22 cellular contexts compared by ENCODE assay signal in genomic region chr12:20050166-20050565, GRCh38.
DNase-seq lines count a peak whose midpoint lies in the region; ATAC-seq and TF ChIP-seq lines count a peak whose summit lies in the region.
"Had no signal": no experiment of that assay in that cellular context is flagged by ENCODE, and none has a peak within 500 bp of the region (broad histone marks: within the 10 kb centered on the region; RNA-seq: fewer than 3 reads in every experiment).

No MANE protein-coding gene starts in this region.

- H2BK20ac ChIP-seq in IMR-90 (ENCODE audit: low read depth, low read length): no peak overlapping the region

- no peak overlapping the region for H3K14ac ChIP-seq in IMR-90 (replicated peaks; ENCODE audit: low read depth, low read length)

- no peak for TF ChIP-seq RAD21 in IMR-90 (IDR thresholded peaks at IDR 0.05; ENCODE audit: low read length)

- H3K9me1 ChIP-seq in IMR-90 (ENCODE audit: insufficient read depth, low read length): no peaks in the 10 kb centered on the region

- no peaks in the 10 kb centered on the region for H3K4me1 ChIP-seq in IMR-90 (ENCODE audit: control insufficient read depth, insufficient read depth, low read length)
- H3K4me1 ChIP-seq: pancreas had no signal

- no peak for TF ChIP-seq POLR2A in IMR-90 (IDR thresholded peaks at IDR 0.05; ENCODE audit: low read depth, low read length)

- in situ Hi-C loops in IMR-90 (cut with MboI; ENCODE audit: low sequenced_read_pairs): no loop called here

- no peak overlapping the region for H2BK120ac ChIP-seq in IMR-90 (ENCODE audit: low read depth, low read length)

- TF ChIP-seq CTCF in AG10803 (conservative IDR thresholded peaks at IDR 0.05; ENCODE audit: low read length) (no peak), IMR-90 (conservative IDR thresholded peaks at IDR 0.05; ENCODE audit: low read depth, low read length) (no peak), cardiac fibroblast (IDR thresholded peaks at IDR 0.05; ENCODE audit: low read depth, low read length) (no peak)

- BruUV-seq in IMR-90 (replicated peaks; lab: Mats Ljungman, UMichigan): no TSS peak

- no CpG with 5 or more reads among the region's 3 CpGs for WGBS in IMR-90 (ENCODE audit: extremely low coverage in 2 of 2, insufficient read length in 1 of 2), 2 experiments

- no peaks in the 10 kb centered on the region for H3K36me3 ChIP-seq in IMR-90 (ENCODE audit: control insufficient read depth, insufficient read depth, low read length)
- H3K36me3 ChIP-seq: pancreas had no signal

- no peaks in the 10 kb centered on the region for H3K27me3 ChIP-seq in IMR-90 (ENCODE audit: control insufficient read depth, insufficient read depth, low read length)
- H3K27me3 ChIP-seq: pancreas had no signal

- H2BK5ac ChIP-seq in IMR-90 (ENCODE audit: low read depth, low read length, poor library complexity, severe bottlenecking): no peak overlapping the region

- H3K4me3 ChIP-seq in AG10803 (ENCODE audit: low read length) (no peak overlapping the region), IMR-90 (ENCODE audit: insufficient read depth, low read depth, low read length) (no peak overlapping the region), cardiac fibroblast (replicated peaks in 1 of 2; ENCODE audit: low read depth in 2 of 2, low read length in 2 of 2) (no peak overlapping the region)
- H3K4me3 ChIP-seq: pancreas, SK-N-MC had no signal

- H3K9ac ChIP-seq in IMR-90 (ENCODE audit: low read depth, low read length): no peak overlapping the region

- dilution Hi-C loops in IMR-90 (cut with HindIII; ENCODE audit: low sequenced_read_pairs, unreplicated experiment): no loop called here

- H3K4me2 ChIP-seq in IMR-90 (ENCODE audit: low read depth, low read length): no peak overlapping the region

- H4K20me1 ChIP-seq in IMR-90 (ENCODE audit: insufficient read depth, low read length): no peaks in the 10 kb centered on the region

- no peak overlapping the region for H2AK5ac ChIP-seq in IMR-90 (ENCODE audit: low read depth, low read length)

- no peak overlapping the region for H3K56ac ChIP-seq in IMR-90 (ENCODE audit: extremely low read depth, insufficient read depth, low read length)

- H2AK9ac ChIP-seq in IMR-90 (replicated peaks; ENCODE audit: low read depth, low read length, poor library complexity): no peak overlapping the region

- H2BK15ac ChIP-seq in IMR-90 (ENCODE audit: low read depth, low read length): no peak overlapping the region

- intact Hi-C loops in IMR-90 (cut with micrococcal nuclease): no loop called here
- intact Hi-C loops in left colon (cut with DNase I, micrococcal nuclease): no loop called here

- POLR2A ChIA-PET in IMR-90 (lab: Charles Lee; ENCODE audit: unreplicated experiment): no interaction called here

- H4K91ac ChIP-seq in IMR-90 (ENCODE audit: insufficient read depth, low read depth, low read length): no peak overlapping the region

- ATAC-seq in IMR-90 (ENCODE audit: low read depth) (peak; percentile 69), left lobe of liver (peak; percentile 85), left colon (no peak)
- ATAC-seq: activated T-cell treated with anti-CD3 and anti-CD28 coated beads, Interleukin-2, amount 50 U/mL, for 72 hours; left cardiac atrium; naive thymus-derived CD8-positive, alpha-beta T cell; pancreas; sciatic nerve had no signal

- DNase-seq in AG10803 (ENCODE audit: low read depth) (peak; percentile 25), IMR-90 (no peak), cardiac fibroblast (ENCODE audit: low read depth in 2 of 2) (peak; percentile 35 to 69), left lobe of liver (ENCODE audit: low spot score) (no peak), NCI-H187 treated with DMSO at 0.1 percent for 48 hours (lab: John Stamatoyannopoulos, UW) (no peak), DMS153 (lab: John Stamatoyannopoulos, UW) (no peak), left colon (no peak)
- DNase-seq: activated CD4-positive, alpha-beta T cell treated with anti-CD3 and anti-CD28 coated beads, Interleukin-2, amount 10 ng/mL, durations not matched to agents 24 days and 14 days; activated naive CD4-positive, alpha-beta T cell treated with anti-CD3 and anti-CD28 coated beads, Interleukin-2, amount 50 U/mL, for 16 hours; activated T-cell treated with anti-CD3 and anti-CD28 coated beads, Interleukin-2, amount 50 U/mL, for 72 hours; CD4-positive, CD25-positive, alpha-beta regulatory T cell; effector CD4-positive, alpha-beta T cell; glutamatergic neuron; Karpas-422; left cardiac atrium; naive thymus-derived CD8-positive, alpha-beta T cell; NCI-H2029 treated with DMSO at 0.1 percent for 48 hours; NCI-H510A treated with DMSO at 0.1 percent for 48 hours; pancreas; T-helper 2 cell had no signal

- H4K5ac ChIP-seq in IMR-90 (ENCODE audit: low read depth, low read length): no peak overlapping the region

- no peak overlapping the region for H3K18ac ChIP-seq in IMR-90 (ENCODE audit: low read depth, low read length)

- no peaks in the 10 kb centered on the region for H3K9me3 ChIP-seq in IMR-90 (ENCODE audit: control insufficient read depth, insufficient read depth, low read length)
- H3K9me3 ChIP-seq: pancreas had no signal

- H3K27ac ChIP-seq in IMR-90 (ENCODE audit: insufficient read depth, low read length): no peak overlapping the region
- H3K27ac ChIP-seq: pancreas, SK-N-MC had no signal

- H2AFZ ChIP-seq in IMR-90 (replicated peaks; ENCODE audit: low read length, poor library complexity): no peak overlapping the region

- H3K79me1 ChIP-seq in IMR-90 (ENCODE audit: low read depth in 1 of 2, low read length in 2 of 2): no peaks in the 10 kb centered on the region

- H3K23ac ChIP-seq in IMR-90 (ENCODE audit: low read depth, low read length): no peak overlapping the region

- H4K8ac ChIP-seq in IMR-90 (ENCODE audit: low read depth in 2 of 2, low read length in 2 of 2): no peak overlapping the region

- H3K4ac ChIP-seq in IMR-90 (ENCODE audit: low read depth, low read length): no peak overlapping the region

- CTCF ChIA-PET in IMR-90 (lab: Yijun Ruan, JAX): no interaction called here

TF ChIP-seq in IMR-90, 13 proteins besides CTCF, POLR2A, EP300 and RAD21:
- TF ChIP-seq NFE2L2 (IDR thresholded peaks at IDR 0.05; ENCODE audit: low read depth, low read length) (no peak), RCOR1 (IDR thresholded peaks at IDR 0.05; ENCODE audit: insufficient replicate concordance, low read length) (no peak), MAZ (IDR thresholded peaks at IDR 0.05; ENCODE audit: borderline replicate concordance, low read depth, low read length) (no peak), CHD1 (IDR thresholded peaks at IDR 0.05; ENCODE audit: low read depth, low read length) (no peak), BHLHE40 (IDR thresholded peaks at IDR 0.05; ENCODE audit: low read depth, low read length) (no peak), RFX5 (IDR thresholded peaks at IDR 0.05; ENCODE audit: low read depth, low read length) (no peak), CEBPB (IDR thresholded peaks at IDR 0.05; ENCODE audit: low read depth, low read length) (no peak), MAFK (IDR thresholded peaks at IDR 0.05; ENCODE audit: low read depth, low read length) (no peak), SMC3 (IDR thresholded peaks at IDR 0.05; ENCODE audit: low read depth, low read length) (no peak), MXI1 (IDR thresholded peaks at IDR 0.05; ENCODE audit: borderline replicate concordance, low read depth, low read length) (no peak), FOS (IDR thresholded peaks at IDR 0.05; ENCODE audit: low read depth, low read length) (no peak)
- TF ChIP-seq, protein P1, sequence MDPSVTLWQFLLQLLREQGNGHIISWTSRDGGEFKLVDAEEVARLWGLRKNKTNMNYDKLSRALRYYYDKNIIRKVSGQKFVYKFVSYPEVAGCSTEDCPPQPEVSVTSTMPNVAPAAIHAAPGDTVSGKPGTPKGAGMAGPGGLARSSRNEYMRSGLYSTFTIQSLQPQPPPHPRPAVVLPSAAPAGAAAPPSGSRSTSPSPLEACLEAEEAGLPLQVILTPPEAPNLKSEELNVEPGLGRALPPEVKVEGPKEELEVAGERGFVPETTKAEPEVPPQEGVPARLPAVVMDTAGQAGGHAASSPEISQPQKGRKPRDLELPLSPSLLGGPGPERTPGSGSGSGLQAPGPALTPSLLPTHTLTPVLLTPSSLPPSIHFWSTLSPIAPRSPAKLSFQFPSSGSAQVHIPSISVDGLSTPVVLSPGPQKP (IDR thresholded peaks at IDR 0.05; ENCODE audit: borderline replicate concordance, low read depth, low read length): no peak
- TF ChIP-seq, protein P2, sequence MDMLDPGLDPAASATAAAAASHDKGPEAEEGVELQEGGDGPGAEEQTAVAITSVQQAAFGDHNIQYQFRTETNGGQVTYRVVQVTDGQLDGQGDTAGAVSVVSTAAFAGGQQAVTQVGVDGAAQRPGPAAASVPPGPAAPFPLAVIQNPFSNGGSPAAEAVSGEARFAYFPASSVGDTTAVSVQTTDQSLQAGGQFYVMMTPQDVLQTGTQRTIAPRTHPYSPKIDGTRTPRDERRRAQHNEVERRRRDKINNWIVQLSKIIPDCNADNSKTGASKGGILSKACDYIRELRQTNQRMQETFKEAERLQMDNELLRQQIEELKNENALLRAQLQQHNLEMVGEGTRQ (IDR thresholded peaks at IDR 0.05; ENCODE audit: low read depth, low read length): no peak
TF ChIP-seq in IMR-90: peak in this region for 0.

Comparison
In these comparisons a context has a peak if more than half of its experiments do, and no peak if none do; other contexts are left out.
1. DNase-seq: peak in AG10803 (single experiment) and cardiac fibroblast (2 of 2); none in IMR-90 (single experiment), left lobe of liver (single experiment), NCI-H187 treated with DMSO at 0.1 percent for 48 hours (single experiment), DMS153 (single experiment) and left colon (0 of 2).